Comparison of ENCODE assay signal across 8 cellular contexts in the genomic region with DNA sequence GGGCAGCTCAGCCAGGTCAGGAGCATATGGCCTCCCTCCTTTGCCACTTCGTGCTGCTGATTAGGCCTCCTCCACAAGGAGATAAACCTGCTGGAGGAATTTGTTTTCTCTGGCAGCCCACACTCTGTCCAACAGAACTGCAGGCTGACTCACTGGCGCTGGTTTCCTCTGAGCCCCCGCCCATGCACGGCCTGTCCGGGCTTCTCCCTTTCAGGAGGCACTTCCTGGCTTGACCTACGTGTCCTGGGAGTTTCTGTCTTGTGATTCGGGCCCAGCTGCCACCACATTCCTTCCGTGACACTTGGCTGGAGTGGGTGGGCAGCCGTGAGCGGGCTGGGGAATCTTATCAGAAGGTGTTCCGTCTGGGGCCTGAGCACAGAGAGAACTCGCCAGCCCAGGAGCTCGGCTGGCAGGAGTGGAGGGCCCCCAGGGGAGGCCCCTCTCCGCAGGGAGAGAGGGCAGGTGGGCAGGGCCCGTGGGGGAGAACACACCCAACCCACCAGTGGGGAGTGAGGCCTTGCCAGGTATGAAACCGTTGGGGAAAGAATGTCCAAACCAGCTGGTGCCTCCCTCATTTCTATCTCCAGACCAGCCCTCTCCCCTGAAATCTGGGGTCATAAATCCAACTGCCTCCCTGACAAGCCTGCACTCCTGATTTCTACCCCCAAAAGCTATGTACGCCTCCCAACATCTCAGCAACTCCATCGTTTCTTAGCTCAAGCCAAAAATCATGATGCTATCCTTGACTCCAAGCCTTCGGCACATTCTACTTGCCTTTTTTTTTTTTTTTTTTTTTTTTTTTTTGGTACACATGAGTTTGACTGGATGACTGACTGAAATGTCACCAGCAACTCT.
A peak's percentile ranks its signal among the peaks of the same experiment; 100 is the strongest.
DNase-seq lines count a peak whose midpoint lies in the region; ATAC-seq, FAIRE-seq and TF ChIP-seq lines count a peak whose summit lies in the region.

No MANE protein-coding gene starts in this region.

- H3K36me3 ChIP-seq in HCT116 (ENCODE audit: control insufficient read depth in 1 of 2, insufficient read depth in 2 of 2, low read length in 2 of 2): no peaks in the 10 kb centered on the region
- no peaks in the 10 kb centered on the region for H3K36me3 ChIP-seq in keratinocyte (ENCODE audit: control insufficient read depth in 2 of 2, extremely low read depth in 1 of 2, insufficient read depth in 2 of 2, low read length in 2 of 2)
- H3K36me3 ChIP-seq in MM.1S (replicated peaks; ENCODE audit: insufficient read depth, low read length): no peaks in the 10 kb centered on the region

- CTCF ChIA-PET in HCT116 (lab: Charles Lee): no interaction called here

- no peak for TF ChIP-seq POLR2A in HCT116 (IDR thresholded peaks at IDR 0.05; ENCODE audit: borderline replicate concordance, extremely low read depth, insufficient read depth, insufficient read length)

- POLR2A ChIA-PET in HCT116 (lab: Charles Lee): interaction anchor here (0.7 kb wide), 1 partner anchor 18 kb away, joined by 4 read pairs; no protein-coding TSS in a partner anchor

- H3K9me3 ChIP-seq in HCT116 (ENCODE audit: control insufficient read depth in 1 of 2, insufficient read depth in 1 of 2, low read depth in 1 of 2, low read length in 2 of 2): no peaks in the 10 kb centered on the region
- H3K9me3 ChIP-seq in keratinocyte (ENCODE audit: control insufficient read depth, low read depth, low read length): peaks cover 2% of the 10 kb centered on the region
- no peaks in the 10 kb centered on the region for H3K9me3 ChIP-seq in MM.1S (replicated peaks; ENCODE audit: insufficient read depth, low read length)

- H3K4me1 ChIP-seq in HCT116 (ENCODE audit: control insufficient read depth in 1 of 2, insufficient read depth in 2 of 2, low read length in 2 of 2) (peaks cover 16 to 22% of the 10 kb centered on the region in 2 experiments), keratinocyte (ENCODE audit: control insufficient read depth, extremely low read depth, insufficient read depth, low read length) (peaks cover 34% of the 10 kb centered on the region), MM.1S (ENCODE audit: low read length) (no peaks in the 10 kb centered on the region; the same call in 1 of the 2 replicates)

- H3F3A ChIP-seq in MM.1S (ENCODE audit: insufficient read depth, low read length): no peaks in the 10 kb centered on the region

- TF ChIP-seq RAD21 in HCT116 (IDR thresholded peaks at IDR 0.05; ENCODE audit: low read depth): peak; percentile 28

- intact Hi-C loops in HCT116 (cut with micrococcal nuclease): no loop called here

- no peaks in the 10 kb centered on the region for H3K9me1 ChIP-seq in keratinocyte (ENCODE audit: control insufficient read depth, extremely low read depth, insufficient read depth, low read length)

- dilution Hi-C loops in keratinocyte (cut with MboI; ENCODE audit: extremely low pct_ligation_motif_present, low sequenced_read_pairs): no loop called here

- H3K79me2 ChIP-seq in HCT116 (ENCODE audit: insufficient read depth, low read length): no peaks in the 10 kb centered on the region
- no peaks in the 10 kb centered on the region for H3K79me2 ChIP-seq in keratinocyte (ENCODE audit: control insufficient read depth, insufficient read depth, low read length)
- no peaks in the 10 kb centered on the region for H3K79me2 ChIP-seq in MM.1S (ENCODE audit: low read length)

- H3K27ac ChIP-seq in HCT116 (ENCODE audit: low read depth, low read length) (peak overlapping the region; percentile 41), keratinocyte (ENCODE audit: control insufficient read depth, insufficient read depth, low read length) (peak overlapping the region; percentile 92), MM.1S (ENCODE audit: low read length) (no peak overlapping the region)

- no TSS peak for BruUV-seq in HCT116 (replicated peaks; lab: Mats Ljungman, UMichigan)

- H3K9ac ChIP-seq in HCT116 (ENCODE audit: low read length) (peak overlapping the region; percentile 58), keratinocyte (ENCODE audit: control insufficient read depth, extremely low read depth, insufficient read depth, low read length) (peak overlapping the region; percentile 78), MM.1S (ENCODE audit: low read length) (no peak overlapping the region)

- no peaks in the 10 kb centered on the region for H3K27me3 ChIP-seq in HCT116 (ENCODE audit: insufficient read depth, low read length)
- H3K27me3 ChIP-seq in keratinocyte (ENCODE audit: control insufficient read depth, extremely low read depth, insufficient read depth, low read length): no peaks in the 10 kb centered on the region
- no peaks in the 10 kb centered on the region for H3K27me3 ChIP-seq in MM.1S (replicated peaks; ENCODE audit: insufficient read depth, low read length)

- H4K20me1 ChIP-seq in HCT116 (ENCODE audit: insufficient read depth) (no peaks in the 10 kb centered on the region), keratinocyte (ENCODE audit: control insufficient read depth, extremely low read depth, insufficient read depth, low read length) (no peaks in the 10 kb centered on the region), MM.1S (ENCODE audit: insufficient read depth, low read length) (no peaks in the 10 kb centered on the region)

- FAIRE-seq in keratinocyte (lab: Jason Lieb, UNC): peak; percentile 88

- H3K4me3 ChIP-seq in HCT116 (replicated peaks in 1 of 2; ENCODE audit: low read depth in 1 of 2, low read length in 2 of 2): peak overlapping the region in 1 of 2 experiments; percentile 41; a peak in 2 of 4 replicates
- peak overlapping the region in 2 of 3 experiments; percentile 33 to 52 for H3K4me3 ChIP-seq in keratinocyte (ENCODE audit: control insufficient read depth in 2 of 3, extremely low read depth in 1 of 3, insufficient read depth in 2 of 3, low read depth in 1 of 3, low read length in 3 of 3)
- H3K4me3 ChIP-seq in MM.1S (ENCODE audit: low read length): no peak overlapping the region

- ATAC-seq in HCT116: peak; percentile 93
- ATAC-seq in GM19397 (IDR thresholded peaks at IDR 0.05; ENCODE audit: unreplicated experiment): no peak
- ATAC-seq in GM18868 (IDR thresholded peaks at IDR 0.05; ENCODE audit: unreplicated experiment): no peak

- TF ChIP-seq CTCF in HCT116 (IDR thresholded peaks at IDR 0.05 in 2 of 3, conservative IDR thresholded peaks at IDR 0.05 in 1 of 3; ENCODE audit: borderline replicate concordance in 1 of 3, insufficient read depth in 1 of 3, low read depth in 2 of 3, low read length in 2 of 3): no peak
- TF ChIP-seq CTCF in keratinocyte (optimal IDR thresholded peaks at IDR 0.05 in 1 of 3, IDR thresholded peaks at IDR 0.05 in 1 of 3, conservative IDR thresholded peaks at IDR 0.05 in 1 of 3; ENCODE audit: extremely low read depth in 1 of 3, insufficient read depth in 2 of 3, low read length in 3 of 3): peak in 1 of 3 experiments; percentile 12
- no peak for TF ChIP-seq CTCF in MM.1S (IDR thresholded peaks at IDR 0.05; ENCODE audit: low read length)

- DNase-seq in HCT116 (ENCODE audit: low read depth, low spot score): peak; percentile 51
- peak; percentile 95 for DNase-seq in astrocyte of the hippocampus (ENCODE audit: low read depth, low spot score)
- DNase-seq in keratinocyte (ENCODE audit: low read depth, low spot score): no peak
- DNase-seq in stimulated activated CD8-positive, alpha-beta memory T cell treated with anti-CD3 and anti-CD28 coated beads, Interleukin-4, amount 100 ng/mL, for 48 hours: peak; percentile 23
- no peak for DNase-seq in MM.1S
- no peak for DNase-seq in T-helper 1 cell

- peak overlapping the region; percentile 72 for H2AFZ ChIP-seq in HCT116 (ENCODE audit: low read depth, low read length, poor library complexity, severe bottlenecking)
- peak overlapping the region; percentile 92 for H2AFZ ChIP-seq in keratinocyte (ENCODE audit: control insufficient read depth, low read length)
- H2AFZ ChIP-seq in MM.1S (ENCODE audit: low read length): no peak overlapping the region

- RAD21 ChIA-PET in HCT116 (lab: Charles Lee; ENCODE audit: low non-redundant PET in 1 of 2, low total read pairs in 2 of 2, uncharacterized antibody in 2 of 2, unreplicated experiment in 2 of 2): no interaction called here

- H3K9me2 ChIP-seq in HCT116 (ENCODE audit: insufficient read depth) (no peaks in the 10 kb centered on the region), MM.1S (replicated peaks; ENCODE audit: insufficient read depth, low read length) (no peaks in the 10 kb centered on the region)

- H3K4me2 ChIP-seq in HCT116 (ENCODE audit: low read length) (peak overlapping the region; percentile 83), keratinocyte (ENCODE audit: control insufficient read depth, extremely low read depth, insufficient read depth, low read depth, low read length) (peak overlapping the region; percentile 78), MM.1S (ENCODE audit: low read depth, low read length) (no peak overlapping the region)

TF ChIP-seq in HCT116, 20 proteins besides CTCF, POLR2A, EP300 and RAD21:
- TF ChIP-seq TCF7L2 (IDR thresholded peaks at IDR 0.05; ENCODE audit: borderline replicate concordance, extremely low read depth, insufficient read depth, insufficient read length): no peak
- peak; percentile 81 for TF ChIP-seq SP1 (IDR thresholded peaks at IDR 0.05; ENCODE audit: low read depth)
- peak; percentile 19; the same call in 1 of the 2 replicates for TF ChIP-seq CBX3 (IDR thresholded peaks at IDR 0.05; ENCODE audit: low read depth)
- peak; percentile 60 for TF ChIP-seq POLR2AphosphoS5 (IDR thresholded peaks at IDR 0.05; ENCODE audit: low read depth, low read length)
- TF ChIP-seq EGR1 (IDR thresholded peaks at IDR 0.05; ENCODE audit: low read depth): peak; percentile 62; the same call in 1 of the 2 replicates
- TF ChIP-seq, protein P1, sequence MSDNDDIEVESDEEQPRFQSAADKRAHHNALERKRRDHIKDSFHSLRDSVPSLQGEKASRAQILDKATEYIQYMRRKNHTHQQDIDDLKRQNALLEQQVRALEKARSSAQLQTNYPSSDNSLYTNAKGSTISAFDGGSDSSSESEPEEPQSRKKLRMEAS (IDR thresholded peaks at IDR 0.05): peak; percentile 56; the same call in 1 of the 2 replicates

Comparison
In these comparisons a context has a peak if more than half of its experiments do, and no peak if none do; other contexts are left out.
1. DNase-seq: peak in HCT116 (single experiment), astrocyte of the hippocampus (single experiment) and stimulated activated CD8-positive, alpha-beta memory T cell treated with anti-CD3 and anti-CD28 coated beads, Interleukin-4, amount 100 ng/mL, for 48 hours (single experiment); none in keratinocyte (single experiment), MM.1S (single experiment) and T-helper 1 cell (0 of 5).